Comparison of ENCODE assay signal across 15 cellular contexts in the genomic region with DNA sequence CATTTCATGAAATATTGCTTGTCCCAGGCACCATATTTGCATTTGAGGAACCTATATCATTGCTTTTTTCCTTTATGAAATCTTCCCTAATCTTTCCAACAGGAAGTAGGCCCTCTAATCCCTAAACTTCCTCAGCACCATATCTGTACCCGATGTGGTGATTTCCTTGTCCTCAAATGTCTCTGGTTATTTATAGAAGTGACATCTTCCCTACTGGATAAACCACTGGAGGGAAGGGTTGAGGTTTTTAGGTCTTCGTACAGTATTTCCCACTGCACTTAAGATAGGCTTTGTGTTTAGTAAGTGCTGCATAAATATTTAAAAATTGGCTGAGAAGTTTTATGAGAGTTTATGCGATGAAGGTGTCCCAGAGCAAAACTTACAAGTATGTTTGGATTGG. TPM values are rescaled to one million over a fixed set of nuclear protein-coding genes. Genes with fewer than 3 reads are reported as not detected.
DNase-seq lines count a peak whose midpoint lies in the region; ATAC-seq and TF ChIP-seq lines count a peak whose summit lies in the region.
"Had no signal": no experiment of that assay in that cellular context is flagged by ENCODE, and none has a peak within 500 bp of the region (broad histone marks: within the 10 kb centered on the region; RNA-seq: fewer than 3 reads in every experiment).

No MANE protein-coding gene starts in this region.

- H3K27me3 ChIP-seq in IMR-90 (ENCODE audit: control insufficient read depth, insufficient read depth, low read length): no peaks in the 10 kb centered on the region
- H3K27me3 ChIP-seq in smooth muscle cell (ENCODE audit: low read depth): no peaks in the 10 kb centered on the region
- H3K27me3 ChIP-seq in naive thymus-derived CD4-positive, alpha-beta T cell (ENCODE audit: control insufficient read depth in 2 of 2, insufficient read depth in 2 of 2, low read length in 2 of 2): no peaks in the 10 kb centered on the region

- H3K14ac ChIP-seq in IMR-90 (replicated peaks; ENCODE audit: low read depth, low read length): no peak overlapping the region

- TF ChIP-seq CTCF in IMR-90 (conservative IDR thresholded peaks at IDR 0.05; ENCODE audit: low read depth, low read length) (no peak), smooth muscle cell (IDR thresholded peaks at IDR 0.05; ENCODE audit: borderline replicate concordance, insufficient read depth, poor library complexity, severe bottlenecking) (no peak)

- H3K4me2 ChIP-seq in IMR-90 (ENCODE audit: low read depth, low read length): no peak overlapping the region
- H3K4me2 ChIP-seq in smooth muscle cell: peak overlapping the region; percentile 18

- no peak overlapping the region for H4K8ac ChIP-seq in IMR-90 (ENCODE audit: low read depth in 2 of 2, low read length in 2 of 2)

- dilution Hi-C loops in IMR-90 (cut with HindIII; ENCODE audit: low sequenced_read_pairs, unreplicated experiment): no loop called here

- no peak overlapping the region for H3K4me3 Mint-ChIP-seq in effector memory CD8-positive, alpha-beta T cell
- no peak overlapping the region for H3K4me3 Mint-ChIP-seq in naive thymus-derived CD4-positive, alpha-beta T cell
- H3K4me3 Mint-ChIP-seq: CD4-positive, CD25-positive, alpha-beta regulatory T cell; CD8-positive, alpha-beta T cell; HFFc6 had no signal

- H2AK9ac ChIP-seq in IMR-90 (replicated peaks; ENCODE audit: low read depth, low read length, poor library complexity): no peak overlapping the region

- no peak overlapping the region for H2BK5ac ChIP-seq in IMR-90 (ENCODE audit: low read depth, low read length, poor library complexity, severe bottlenecking)

- no peak for DNase-seq in IMR-90
- DNase-seq in myocyte (ENCODE audit: low read depth): peak; percentile 53
- DNase-seq in smooth muscle cell (lab: John Stamatoyannopoulos, UW; ENCODE audit: unreplicated experiment): no peak
- no peak for DNase-seq in effector memory CD8-positive, alpha-beta T cell
- DNase-seq in naive thymus-derived CD4-positive, alpha-beta T cell: no peak
- DNase-seq: C1 segment of cervical spinal cord; Caco-2; CD4-positive, CD25-positive, alpha-beta regulatory T cell; CD8-positive, alpha-beta T cell; DMS153; DND-41; GOT3; HFFc6 had no signal

- no TSS peak for BruUV-seq in IMR-90 (replicated peaks; lab: Mats Ljungman, UMichigan)

- peak overlapping the region; percentile 25; the same call in 1 of the 2 replicates for H3K18ac ChIP-seq in IMR-90 (ENCODE audit: low read depth, low read length)

- TF ChIP-seq POLR2A in IMR-90 (IDR thresholded peaks at IDR 0.05; ENCODE audit: low read depth, low read length): no peak

- intact Hi-C loops in IMR-90 (cut with micrococcal nuclease): no loop called here
- intact Hi-C loops in naive thymus-derived CD4-positive, alpha-beta T cell (cut with micrococcal nuclease): no loop called here

- no peak for TF ChIP-seq RAD21 in IMR-90 (IDR thresholded peaks at IDR 0.05; ENCODE audit: low read length)

- no peak overlapping the region for H3K56ac ChIP-seq in IMR-90 (ENCODE audit: extremely low read depth, insufficient read depth, low read length)

- ATAC-seq in IMR-90 (ENCODE audit: low read depth): no peak
- ATAC-seq in effector memory CD8-positive, alpha-beta T cell (replicated peaks): no peak
- ATAC-seq in naive thymus-derived CD4-positive, alpha-beta T cell: no peak
- no peak for ATAC-seq in HG02610 (IDR thresholded peaks at IDR 0.05; ENCODE audit: unreplicated experiment)
- ATAC-seq: CD8-positive, alpha-beta T cell had no signal

- H2AFZ ChIP-seq in IMR-90 (replicated peaks; ENCODE audit: low read length, poor library complexity) (no peak overlapping the region), smooth muscle cell (ENCODE audit: low read depth) (no peak overlapping the region)

- H2BK120ac ChIP-seq in IMR-90 (ENCODE audit: low read depth, low read length): no peak overlapping the region

- no peaks in the 10 kb centered on the region for H3K79me2 ChIP-seq in smooth muscle cell (ENCODE audit: low read depth)

- H3K9me3 ChIP-seq in IMR-90 (ENCODE audit: control insufficient read depth, insufficient read depth, low read length): no peaks in the 10 kb centered on the region
- H3K9me3 ChIP-seq in smooth muscle cell (replicated peaks; ENCODE audit: low read depth): no peaks in the 10 kb centered on the region
- no peaks in the 10 kb centered on the region for H3K9me3 ChIP-seq in naive thymus-derived CD4-positive, alpha-beta T cell (ENCODE audit: control insufficient read depth in 2 of 3, low read length in 3 of 3)
- H3K9me3 ChIP-seq: HAP-1 had no signal

- H3F3A ChIP-seq in smooth muscle cell (ENCODE audit: low read depth): peaks cover 9% of the 10 kb centered on the region

- no peaks in the 10 kb centered on the region for H3K9me3 Mint-ChIP-seq in effector memory CD8-positive, alpha-beta T cell
- H3K9me3 Mint-ChIP-seq in naive thymus-derived CD4-positive, alpha-beta T cell: peaks cover 0 to 6% (median 0%) of the 10 kb centered on the region in 11 donors
- H3K9me3 Mint-ChIP-seq: CD8-positive, alpha-beta T cell; HFFc6 had no signal

- H3K9me1 ChIP-seq in IMR-90 (ENCODE audit: insufficient read depth, low read length): no peaks in the 10 kb centered on the region; the same call in 1 of the 2 replicates

- H2BK20ac ChIP-seq in IMR-90 (ENCODE audit: low read depth, low read length): peak overlapping the region; percentile 26; the same call in 1 of the 2 replicates

- H3K4me3 ChIP-seq in IMR-90 (ENCODE audit: insufficient read depth, low read depth, low read length) (no peak overlapping the region), smooth muscle cell (no peak overlapping the region)
- H3K4me3 ChIP-seq in naive thymus-derived CD4-positive, alpha-beta T cell (ENCODE audit: low read length): no peak overlapping the region
- H3K4me3 ChIP-seq: HAP-1 had no signal

- POLR2A ChIA-PET in IMR-90 (lab: Charles Lee; ENCODE audit: unreplicated experiment): no interaction called here
- POLR2A ChIA-PET in naive thymus-derived CD4-positive, alpha-beta T cell (lab: Charles Lee): no interaction called here

- H4K20me1 ChIP-seq in IMR-90 (ENCODE audit: insufficient read depth, low read length) (no peaks in the 10 kb centered on the region), smooth muscle cell (ENCODE audit: low read depth) (no peaks in the 10 kb centered on the region)

- CTCF ChIA-PET in IMR-90 (lab: Yijun Ruan, JAX): interaction anchor here (0.6 kb wide), 1 partner anchor 402 kb away, joined by 3 read pairs; no protein-coding TSS in a partner anchor
- CTCF ChIA-PET in naive thymus-derived CD4-positive, alpha-beta T cell (lab: Charles Lee): no interaction called here

- no peak overlapping the region for H3K27ac Mint-ChIP-seq in effector memory CD8-positive, alpha-beta T cell
- H3K27ac Mint-ChIP-seq in naive thymus-derived CD4-positive, alpha-beta T cell: no peak overlapping the region
- H3K27ac Mint-ChIP-seq: CD4-positive, CD25-positive, alpha-beta regulatory T cell; CD8-positive, alpha-beta T cell; HFFc6 had no signal

- no peak overlapping the region for H3K4ac ChIP-seq in IMR-90 (ENCODE audit: low read depth, low read length)

- H2BK15ac ChIP-seq in IMR-90 (ENCODE audit: low read depth, low read length): no peak overlapping the region

- H3K4me1 Mint-ChIP-seq in effector memory CD8-positive, alpha-beta T cell (ENCODE audit: low read depth in 2 of 2): no peaks in the 10 kb centered on the region
- no peaks in the 10 kb centered on the region for H3K4me1 Mint-ChIP-seq in naive thymus-derived CD4-positive, alpha-beta T cell
- H3K4me1 Mint-ChIP-seq: CD4-positive, CD25-positive, alpha-beta regulatory T cell had no signal

- H3K4me1 ChIP-seq in IMR-90 (ENCODE audit: control insufficient read depth, insufficient read depth, low read length): no peaks in the 10 kb centered on the region; the same call in 1 of the 2 replicates
- H3K4me1 ChIP-seq in smooth muscle cell (ENCODE audit: low read depth): peaks cover 25% of the 10 kb centered on the region
- no peaks in the 10 kb centered on the region for H3K4me1 ChIP-seq in naive thymus-derived CD4-positive, alpha-beta T cell (ENCODE audit: control insufficient read depth in 2 of 2, insufficient read depth in 2 of 2, low read length in 2 of 2)

- H3K9ac ChIP-seq in IMR-90 (ENCODE audit: low read depth, low read length) (no peak overlapping the region), smooth muscle cell (ENCODE audit: low read depth) (no peak overlapping the region)

- no CpG with 5 or more reads among the region's 3 CpGs for WGBS in IMR-90 (ENCODE audit: extremely low coverage in 2 of 2, insufficient read length in 1 of 2), 2 experiments
- 38% methylated on average over 3 of the region's 3 CpGs for WGBS in smooth muscle cell (ENCODE audit: low lambda C conversion rate)

- no peak overlapping the region for H3K23ac ChIP-seq in IMR-90 (ENCODE audit: low read depth, low read length)

- H4K91ac ChIP-seq in IMR-90 (ENCODE audit: insufficient read depth, low read depth, low read length): no peak overlapping the region

- in situ Hi-C loops in IMR-90 (cut with MboI; ENCODE audit: low sequenced_read_pairs): no loop called here

- H3K27ac ChIP-seq in IMR-90 (ENCODE audit: insufficient read depth, low read length): no peak overlapping the region
- peak overlapping the region; percentile 33 for H3K27ac ChIP-seq in smooth muscle cell (ENCODE audit: low read depth)
- H3K27ac ChIP-seq in naive thymus-derived CD4-positive, alpha-beta T cell (ENCODE audit: low read depth, low read length): no peak overlapping the region

- no peaks in the 10 kb centered on the region for H3K79me1 ChIP-seq in IMR-90 (ENCODE audit: low read depth in 1 of 2, low read length in 2 of 2)

- H2AK5ac ChIP-seq in IMR-90 (ENCODE audit: low read depth, low read length): no peak overlapping the region

- H3K36me3 Mint-ChIP-seq in effector memory CD8-positive, alpha-beta T cell (ENCODE audit: insufficient read depth): no peaks in the 10 kb centered on the region
- peaks cover 0 to 4% (median 0%) of the 10 kb centered on the region in 5 donors for H3K36me3 Mint-ChIP-seq in naive thymus-derived CD4-positive, alpha-beta T cell
- H3K36me3 Mint-ChIP-seq: CD4-positive, CD25-positive, alpha-beta regulatory T cell; CD8-positive, alpha-beta T cell had no signal

- no peak overlapping the region for H4K5ac ChIP-seq in IMR-90 (ENCODE audit: low read depth, low read length)

- no peaks in the 10 kb centered on the region for H3K27me3 Mint-ChIP-seq in effector memory CD8-positive, alpha-beta T cell
- H3K27me3 Mint-ChIP-seq in naive thymus-derived CD4-positive, alpha-beta T cell: peaks cover 0 to 5% (median 0%) of the 10 kb centered on the region in 5 donors

- H3K36me3 ChIP-seq in IMR-90 (ENCODE audit: control insufficient read depth, insufficient read depth, low read length): no peaks in the 10 kb centered on the region
- H3K36me3 ChIP-seq in smooth muscle cell (ENCODE audit: low read depth): no peaks in the 10 kb centered on the region
- H3K36me3 ChIP-seq in naive thymus-derived CD4-positive, alpha-beta T cell (ENCODE audit: control insufficient read depth in 2 of 3, insufficient read depth in 3 of 3, low read length in 3 of 3): no peaks in the 10 kb centered on the region
- H3K36me3 ChIP-seq: HAP-1 had no signal

RNA-seq across cellular contexts. Expression of gene TMEM170B, which starts 54.9 kb away (rescaled TPM):
- total RNA-seq in IMR-90 (2012; rRNA removed) (0.18 and 0.28 TPM in 2 replicates), myocyte (8.5 and 8.7 TPM in 2 replicates), smooth muscle cell (0.81 and 1.3 TPM in 2 replicates)
- polyA plus RNA-seq in IMR-90 (2012; rRNA removed) (0.07 and 0.10 TPM in 2 replicates), smooth muscle cell (0.40 and 0.50 TPM in 2 replicates)
- polyA plus RNA-seq in IMR-90 (2012; cell fraction: cytosol; rRNA removed): 0.02 TPM in 1 of 2 replicates, not detected in the other
- 0.01 and 0.09 TPM in 2 replicates for polyA plus RNA-seq in IMR-90 (2012; cell fraction: nucleus; rRNA removed; ENCODE audit: low replicate concordance)
- 3.0 TPM for polyA plus RNA-seq in myocyte (2012)
- total RNA-seq in naive thymus-derived CD4-positive, alpha-beta T cell: 10 to 100 TPM in 1 of 5 experiments, 1 to 10 TPM in 3, under 1 TPM in 1; 0.29 to 12.7 (median 3.4) TPM
- under 1 TPM; 0.37 TPM for polyA plus RNA-seq in naive thymus-derived CD4-positive, alpha-beta T cell
